In the genomic region with DNA sequence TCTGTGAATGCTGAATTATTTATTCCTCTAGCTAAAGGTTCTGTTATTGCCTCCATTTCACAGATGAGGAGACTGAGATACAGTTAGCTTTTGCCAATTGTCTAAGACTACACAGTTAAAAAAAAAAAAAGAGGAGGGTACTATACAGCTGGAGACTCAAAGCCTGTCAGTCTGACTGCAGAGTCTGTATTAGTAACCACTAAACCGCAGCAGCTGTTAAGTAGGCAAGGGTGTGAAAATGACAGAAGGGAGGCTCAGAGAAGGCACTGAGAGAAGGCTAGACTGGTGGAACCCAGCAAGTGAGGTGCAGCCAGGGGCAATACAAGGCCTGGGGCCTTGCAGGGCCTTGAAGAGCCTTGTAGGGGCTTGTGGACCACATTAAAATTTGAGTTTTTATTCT, we compare ENCODE assay signal across 1 cellular context.
TF ChIP-seq lines count a peak whose summit lies in the region.

No MANE protein-coding gene starts in this region.

TF ChIP-seq in GM12878, 131 proteins besides CTCF, POLR2A, EP300 and RAD21 (continued from another document and continues in another):
- TF ChIP-seq SUZ12 (IDR thresholded peaks at IDR 0.05; ENCODE audit: unreplicated experiment) (no peak), CEBPB (IDR thresholded peaks at IDR 0.05; ENCODE audit: borderline replicate concordance in 1 of 2, low read depth in 2 of 2, low read length in 2 of 2) (no peak), FOXK2 (IDR thresholded peaks at IDR 0.05) (no peak), MYC (IDR thresholded peaks at IDR 0.05; ENCODE audit: insufficient read depth, insufficient read length, insufficient replicate concordance, low read length, severe bottlenecking) (no peak), CREB1 (IDR thresholded peaks at IDR 0.05; ENCODE audit: low read depth) (no peak), BACH1 (IDR thresholded peaks at IDR 0.05; ENCODE audit: borderline replicate concordance) (no peak), ASH2L (IDR thresholded peaks at IDR 0.05; ENCODE audit: borderline replicate concordance, low read depth) (no peak), PAX5 (IDR thresholded peaks at IDR 0.05; ENCODE audit: borderline replicate concordance, low read depth, low read length) (no peak), SP1 (IDR thresholded peaks at IDR 0.05; ENCODE audit: low read depth, low read length) (no peak), MTA3 (IDR thresholded peaks at IDR 0.05; ENCODE audit: borderline replicate concordance, low read length) (no peak), TARDBP (IDR thresholded peaks at IDR 0.05; ENCODE audit: borderline replicate concordance) (no peak), CHD2 (IDR thresholded peaks at IDR 0.05; ENCODE audit: borderline replicate concordance, low read depth, low read length) (no peak), ZNF24 (IDR thresholded peaks at IDR 0.05) (no peak), MEF2A (IDR thresholded peaks at IDR 0.05; ENCODE audit: insufficient read depth, low read depth, low read length) (peak; percentile 47; the same call in 1 of the 2 replicates), GATAD2B (conservative IDR thresholded peaks at IDR 0.05; ENCODE audit: low read depth) (no peak), ZNF687 (IDR thresholded peaks at IDR 0.05) (peak; percentile 17; the same call in 1 of the 2 replicates), BCL3 (IDR thresholded peaks at IDR 0.05; ENCODE audit: borderline replicate concordance, insufficient read depth, low read depth, low read length, poor library complexity, severe bottlenecking) (no peak), ZNF384 (IDR thresholded peaks at IDR 0.05; ENCODE audit: borderline replicate concordance, low read depth, low read length) (peak; percentile 92), NFYA (IDR thresholded peaks at IDR 0.05; ENCODE audit: borderline replicate concordance, low read depth, low read length) (no peak), BRCA1 (IDR thresholded peaks at IDR 0.05; ENCODE audit: low read depth, low read length) (no peak), HDAC2 (IDR thresholded peaks at IDR 0.05) (no peak), ATF3 (IDR thresholded peaks at IDR 0.05; ENCODE audit: borderline replicate concordance, extremely low read depth, low read depth, low read length) (no peak), ZNF274 (IDR thresholded peaks at IDR 0.05; ENCODE audit: insufficient read depth, insufficient read length) (no peak), ZBTB40 (IDR thresholded peaks at IDR 0.05; ENCODE audit: borderline replicate concordance) (no peak), BHLHE40 (IDR thresholded peaks at IDR 0.05; ENCODE audit: borderline replicate concordance in 1 of 2, low read depth in 2 of 2, low read length in 1 of 2) (peak in 1 of 2 experiments; percentile 35; a peak in 2 of 4 replicates), ZNF622 (IDR thresholded peaks at IDR 0.05) (no peak), BCL11A (IDR thresholded peaks at IDR 0.05; ENCODE audit: low read depth, low read length) (no peak), NKRF (conservative IDR thresholded peaks at IDR 0.05) (no peak), JUND (IDR thresholded peaks at IDR 0.05; ENCODE audit: low read depth, low read length) (no peak), IRF3 (IDR thresholded peaks at IDR 0.05) (no peak), KLF5 (IDR thresholded peaks at IDR 0.05; ENCODE audit: partially characterized antibody) (no peak), EED (IDR thresholded peaks at IDR 0.05; ENCODE audit: low read depth) (0 out of 2 replicates have a peak, but pooled peaks have one; percentile 36), ESRRA (IDR thresholded peaks at IDR 0.05; ENCODE audit: low read length) (no peak), TCF3 (IDR thresholded peaks at IDR 0.05; ENCODE audit: borderline replicate concordance, insufficient read depth, low read depth, low read length) (peak; percentile 93), CHD4 (IDR thresholded peaks at IDR 0.05) (no peak), SPI1 (IDR thresholded peaks at IDR 0.05; ENCODE audit: borderline replicate concordance, insufficient read depth, low read depth, low read length) (no peak)
- TF ChIP-seq, protein P1, sequence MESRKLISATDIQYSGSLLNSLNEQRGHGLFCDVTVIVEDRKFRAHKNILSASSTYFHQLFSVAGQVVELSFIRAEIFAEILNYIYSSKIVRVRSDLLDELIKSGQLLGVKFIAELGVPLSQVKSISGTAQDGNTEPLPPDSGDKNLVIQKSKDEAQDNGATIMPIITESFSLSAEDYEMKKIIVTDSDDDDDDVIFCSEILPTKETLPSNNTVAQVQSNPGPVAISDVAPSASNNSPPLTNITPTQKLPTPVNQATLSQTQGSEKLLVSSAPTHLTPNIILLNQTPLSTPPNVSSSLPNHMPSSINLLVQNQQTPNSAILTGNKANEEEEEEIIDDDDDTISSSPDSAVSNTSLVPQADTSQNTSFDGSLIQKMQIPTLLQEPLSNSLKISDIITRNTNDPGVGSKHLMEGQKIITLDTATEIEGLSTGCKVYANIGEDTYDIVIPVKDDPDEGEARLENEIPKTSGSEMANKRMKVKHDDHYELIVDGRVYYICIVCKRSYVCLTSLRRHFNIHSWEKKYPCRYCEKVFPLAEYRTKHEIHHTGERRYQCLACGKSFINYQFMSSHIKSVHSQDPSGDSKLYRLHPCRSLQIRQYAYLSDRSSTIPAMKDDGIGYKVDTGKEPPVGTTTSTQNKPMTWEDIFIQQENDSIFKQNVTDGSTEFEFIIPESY (IDR thresholded peaks at IDR 0.05): no peak
- TF ChIP-seq, protein P2, sequence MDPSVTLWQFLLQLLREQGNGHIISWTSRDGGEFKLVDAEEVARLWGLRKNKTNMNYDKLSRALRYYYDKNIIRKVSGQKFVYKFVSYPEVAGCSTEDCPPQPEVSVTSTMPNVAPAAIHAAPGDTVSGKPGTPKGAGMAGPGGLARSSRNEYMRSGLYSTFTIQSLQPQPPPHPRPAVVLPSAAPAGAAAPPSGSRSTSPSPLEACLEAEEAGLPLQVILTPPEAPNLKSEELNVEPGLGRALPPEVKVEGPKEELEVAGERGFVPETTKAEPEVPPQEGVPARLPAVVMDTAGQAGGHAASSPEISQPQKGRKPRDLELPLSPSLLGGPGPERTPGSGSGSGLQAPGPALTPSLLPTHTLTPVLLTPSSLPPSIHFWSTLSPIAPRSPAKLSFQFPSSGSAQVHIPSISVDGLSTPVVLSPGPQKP (IDR thresholded peaks at IDR 0.05; ENCODE audit: low read depth, low read length): no peak
- TF ChIP-seq, protein P3, sequence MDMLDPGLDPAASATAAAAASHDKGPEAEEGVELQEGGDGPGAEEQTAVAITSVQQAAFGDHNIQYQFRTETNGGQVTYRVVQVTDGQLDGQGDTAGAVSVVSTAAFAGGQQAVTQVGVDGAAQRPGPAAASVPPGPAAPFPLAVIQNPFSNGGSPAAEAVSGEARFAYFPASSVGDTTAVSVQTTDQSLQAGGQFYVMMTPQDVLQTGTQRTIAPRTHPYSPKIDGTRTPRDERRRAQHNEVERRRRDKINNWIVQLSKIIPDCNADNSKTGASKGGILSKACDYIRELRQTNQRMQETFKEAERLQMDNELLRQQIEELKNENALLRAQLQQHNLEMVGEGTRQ (IDR thresholded peaks at IDR 0.05; ENCODE audit: borderline replicate concordance, low read depth, low read length): no peak
